19 cellular contexts compared by ENCODE assay signal in the genomic region with DNA sequence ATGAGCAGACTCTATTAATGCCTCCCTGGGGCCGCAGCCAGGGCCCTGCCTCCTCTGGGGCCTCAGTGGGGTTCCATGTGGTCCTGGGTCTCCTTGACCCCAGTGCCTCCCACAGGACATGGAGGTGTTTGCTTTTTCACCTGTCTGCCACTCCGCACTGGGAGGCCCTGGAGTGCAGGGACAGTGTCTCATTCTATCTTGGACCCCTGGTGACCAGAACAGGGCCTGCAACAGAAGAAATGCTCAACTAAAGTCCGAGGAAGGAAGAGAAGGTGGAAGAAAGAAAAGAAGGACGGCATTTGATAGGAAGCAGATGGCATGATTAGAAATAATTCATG.
DNase-seq lines count a peak whose midpoint lies in the region; ATAC-seq and TF ChIP-seq lines count a peak whose summit lies in the region.
"Had no signal": no experiment of that assay in that cellular context is flagged by ENCODE, and none has a peak within 500 bp of the region (broad histone marks: within the 10 kb centered on the region; RNA-seq: fewer than 3 reads in every experiment).

No MANE protein-coding gene starts in this region.

- H3K36me3 Mint-ChIP-seq in WTC11 = no peaks in the 10 kb centered on the region
- H3K36me3 Mint-ChIP-seq: CD4-positive, CD25-positive, alpha-beta regulatory T cell; CD8-positive, alpha-beta memory T cell had no signal

- H3K4me1 ChIP-seq in PC-9 (replicated peaks; ENCODE audit: insufficient read depth) = no peaks in the 10 kb centered on the region
- H3K4me1 ChIP-seq: BE2C had no signal

- peaks cover 15% of the 10 kb centered on the region for H3K27me3 Mint-ChIP-seq in stimulated activated naive CD8-positive, alpha-beta T cell treated with anti-CD3 and anti-CD28 coated beads, Interleukin-15, amount 100 ng/mL, for 72 hours
- H3K27me3 Mint-ChIP-seq in WTC11 (ENCODE audit: low read depth) = no peaks in the 10 kb centered on the region; the same call in 1 of the 2 replicates

- ATAC-seq in stimulated activated naive CD8-positive, alpha-beta T cell treated with anti-CD3 and anti-CD28 coated beads, Interleukin-15, amount 100 ng/mL, for 72 hours = peak; percentile 11
- no peak for ATAC-seq in stimulated activated naive CD8-positive, alpha-beta T cell treated with anti-CD3 and anti-CD28 coated beads, Interleukin-15, Interleukin-2, amounts not matched to agents 100 U/mL and 50 U/mL, for 24 hours
- peak; percentile 28; the same call in 1 of the 2 replicates for ATAC-seq in WTC11
- ATAC-seq: GM12878, GM23338 had no signal

- no peak overlapping the region for H3K27ac ChIP-seq in PC-9
- H3K27ac ChIP-seq: HL-60 had no signal

- no peak overlapping the region for H3K4me3 Mint-ChIP-seq in stimulated activated naive CD8-positive, alpha-beta T cell treated with anti-CD3 and anti-CD28 coated beads, Interleukin-15, amount 100 ng/mL, for 72 hours
- H3K4me3 Mint-ChIP-seq in WTC11 = no peak overlapping the region
- H3K4me3 Mint-ChIP-seq: CD4-positive, CD25-positive, alpha-beta regulatory T cell; CD8-positive, alpha-beta memory T cell; GM23338 had no signal

- no peaks in the 10 kb centered on the region for H3K9me2 ChIP-seq in PC-9 (ENCODE audit: insufficient read depth)

- no peaks in the 10 kb centered on the region for H3K79me2 ChIP-seq in PC-9 (ENCODE audit: low read depth)

- H3K36me3 ChIP-seq in PC-9 (ENCODE audit: low read depth) = no peaks in the 10 kb centered on the region
- H3K36me3 ChIP-seq: BE2C had no signal

- no peak for DNase-seq in stimulated activated naive CD8-positive, alpha-beta T cell treated with anti-CD3 and anti-CD28 coated beads, Interleukin-15, amount 100 ng/mL, for 72 hours
- DNase-seq in stimulated activated naive CD8-positive, alpha-beta T cell treated with anti-CD3 and anti-CD28 coated beads, Interleukin-15, Interleukin-2, amounts not matched to agents 100 U/mL and 50 U/mL, for 24 hours = no peak
- DNase-seq in WTC11 (ENCODE audit: low spot score) (no peak), epithelial cell of proximal tubule (ENCODE audit: low read depth) (no peak), PC-9 (no peak), lower leg skin (ENCODE audit: low spot score in 2 of 2) (no peak), COLO668 (lab: John Stamatoyannopoulos, UW; ENCODE audit: unreplicated experiment) (no peak)
- DNase-seq: ACHN; BE2C; C1 segment of cervical spinal cord; CD4-positive, CD25-positive, alpha-beta regulatory T cell; CD8-positive, alpha-beta memory T cell; DMS79; GDM1; IMR-90; KBM-7 had no signal

- POLR2A ChIA-PET in WTC11 (lab: Charles Lee) (no interaction called here), PC-9 (lab: Charles Lee; ENCODE audit: unreplicated experiment) (no interaction called here)

- CTCF ChIA-PET in WTC11 (lab: Charles Lee) (no interaction called here), PC-9 (lab: Charles Lee) (no interaction called here)

- no peaks in the 10 kb centered on the region for H4K20me1 ChIP-seq in PC-9 (ENCODE audit: insufficient read depth)

- H3K9me3 Mint-ChIP-seq in stimulated activated naive CD8-positive, alpha-beta T cell treated with anti-CD3 and anti-CD28 coated beads, Interleukin-15, amount 100 ng/mL, for 72 hours = no peaks in the 10 kb centered on the region
- peaks cover 21% of the 10 kb centered on the region for H3K9me3 Mint-ChIP-seq in WTC11
- H3K9me3 Mint-ChIP-seq: CD8-positive, alpha-beta memory T cell; GM23338 had no signal

- TF ChIP-seq CTCF in WTC11 (IDR thresholded peaks at IDR 0.05) (no peak), epithelial cell of proximal tubule (conservative IDR thresholded peaks at IDR 0.05; ENCODE audit: low read depth, low read length) (peak; percentile 14), PC-9 (conservative IDR thresholded peaks at IDR 0.05) (no peak), lower leg skin (IDR thresholded peaks at IDR 0.05) (no peak)

- 71 to 78% methylated on average over 4 of the region's 4 CpGs for WGBS in lower leg skin, 2 donors

- peaks cover 13% of the 10 kb centered on the region for H3K4me1 Mint-ChIP-seq in stimulated activated naive CD8-positive, alpha-beta T cell treated with anti-CD3 and anti-CD28 coated beads, Interleukin-15, amount 100 ng/mL, for 72 hours
- no peaks in the 10 kb centered on the region for H3K4me1 Mint-ChIP-seq in WTC11
- H3K4me1 Mint-ChIP-seq: CD4-positive, CD25-positive, alpha-beta regulatory T cell; CD8-positive, alpha-beta memory T cell; GM23338 had no signal

- intact Hi-C loops in PC-9 (cut with micrococcal nuclease; ENCODE audit: unreplicated experiment) = no loop called here
- intact Hi-C loops in lower leg skin (cut with DNase I; ENCODE audit: low total_unique reads) = no loop called here

- peaks cover 61% of the 10 kb centered on the region for H3K27me3 ChIP-seq in PC-9 (ENCODE audit: insufficient read depth, low read depth)
- H3K27me3 ChIP-seq: BE2C had no signal

- no peak for TF ChIP-seq POLR2A in lower leg skin (IDR thresholded peaks at IDR 0.05)

- H3K4me3 ChIP-seq in epithelial cell of proximal tubule (ENCODE audit: low read depth, low read length) = no peak overlapping the region
- no peak overlapping the region for H3K4me3 ChIP-seq in PC-9
- H3K4me3 ChIP-seq in lower leg skin (ENCODE audit: low read depth, poor library complexity, severe bottlenecking) = no peak overlapping the region
- H3K4me3 ChIP-seq: GM12878, GM23338 had no signal

- no peak overlapping the region for H3K27ac Mint-ChIP-seq in stimulated activated naive CD8-positive, alpha-beta T cell treated with anti-CD3 and anti-CD28 coated beads, Interleukin-15, amount 100 ng/mL, for 72 hours
- H3K27ac Mint-ChIP-seq in WTC11 = no peak overlapping the region
- H3K27ac Mint-ChIP-seq: CD4-positive, CD25-positive, alpha-beta regulatory T cell; GM23338 had no signal

- no peaks in the 10 kb centered on the region for H3K9me3 ChIP-seq in PC-9 (ENCODE audit: insufficient read depth, low read depth)
- H3K9me3 ChIP-seq: BE2C had no signal

- no TSS peak for BruUV-seq in PC-9 (replicated peaks; lab: Mats Ljungman, UMichigan)

- H3K4me2 ChIP-seq in PC-9 = no peak overlapping the region
- H3K4me2 ChIP-seq: GM23338 had no signal

- H3F3A ChIP-seq in PC-9 (ENCODE audit: insufficient read depth, low read depth) = no peaks in the 10 kb centered on the region

- H2AFZ ChIP-seq in PC-9 = no peak overlapping the region
- H2AFZ ChIP-seq: GM23338 had no signal

TF ChIP-seq in WTC11, 78 proteins besides CTCF, POLR2A, EP300 and RAD21:
- TF ChIP-seq, protein P1, sequence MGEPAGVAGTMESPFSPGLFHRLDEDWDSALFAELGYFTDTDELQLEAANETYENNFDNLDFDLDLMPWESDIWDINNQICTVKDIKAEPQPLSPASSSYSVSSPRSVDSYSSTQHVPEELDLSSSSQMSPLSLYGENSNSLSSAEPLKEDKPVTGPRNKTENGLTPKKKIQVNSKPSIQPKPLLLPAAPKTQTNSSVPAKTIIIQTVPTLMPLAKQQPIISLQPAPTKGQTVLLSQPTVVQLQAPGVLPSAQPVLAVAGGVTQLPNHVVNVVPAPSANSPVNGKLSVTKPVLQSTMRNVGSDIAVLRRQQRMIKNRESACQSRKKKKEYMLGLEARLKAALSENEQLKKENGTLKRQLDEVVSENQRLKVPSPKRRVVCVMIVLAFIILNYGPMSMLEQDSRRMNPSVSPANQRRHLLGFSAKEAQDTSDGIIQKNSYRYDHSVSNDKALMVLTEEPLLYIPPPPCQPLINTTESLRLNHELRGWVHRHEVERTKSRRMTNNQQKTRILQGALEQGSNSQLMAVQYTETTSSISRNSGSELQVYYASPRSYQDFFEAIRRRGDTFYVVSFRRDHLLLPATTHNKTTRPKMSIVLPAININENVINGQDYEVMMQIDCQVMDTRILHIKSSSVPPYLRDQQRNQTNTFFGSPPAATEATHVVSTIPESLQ (CRISPR knock-in tag; IDR thresholded peaks at IDR 0.05) = no peak
- TF ChIP-seq SMAD3 (CRISPR knock-in tag; IDR thresholded peaks at IDR 0.05; ENCODE audit: borderline replicate concordance) = no peak
